In genomic region chr15:44765036-44765435, GRCh38 we compare ENCODE assay signal across 23 cellular contexts.
"Had no signal": no experiment of that assay in that cellular context is flagged by ENCODE, and none has a peak within 500 bp of the region (broad histone marks: within the 10 kb centered on the region; RNA-seq: fewer than 3 reads in every experiment).

No MANE protein-coding gene starts in this region.

- H3K4me3 Mint-ChIP-seq: IgD-negative memory B cell had no signal

- H3K9me3 ChIP-seq: MG63, SJSA1 had no signal

- FAIRE-seq: RCC 7860 had no signal

- DNase-seq: KBM-7, MG63, NCI-H1092, NCI-H1105 treated with DMSO at 0.1 percent for 48 hours, NCI-H1417 treated with DMSO at 0.1 percent for 48 hours, NCI-H146, NCI-H1694 treated with DMSO at 0.1 percent for 48 hours, NCI-H1930, NCI-H2081, NCI-H2107, NCI-H226, NCI-H446, NCI-H510A, NCI-H524 treated with DMSO at 0.1 percent for 48 hours, NCI-H69, NCI-H774, Right ventricle myocardium superior, RPMI8226, SIG-M5 had no signal

- H3K4me1 ChIP-seq: SJSA1 had no signal

- H3K27ac ChIP-seq: SJSA1, SK-N-MC had no signal

- H3K36me3 ChIP-seq: MG63, SJSA1 had no signal

- H3K27me3 Mint-ChIP-seq: IgD-negative memory B cell had no signal

- H3K4me3 ChIP-seq: MG63, SJSA1, SK-N-MC had no signal

- H3K27ac Mint-ChIP-seq: IgD-negative memory B cell had no signal

- H3K4me1 Mint-ChIP-seq: IgD-negative memory B cell had no signal
